16 cellular contexts compared by ENCODE assay signal in the genomic region with DNA sequence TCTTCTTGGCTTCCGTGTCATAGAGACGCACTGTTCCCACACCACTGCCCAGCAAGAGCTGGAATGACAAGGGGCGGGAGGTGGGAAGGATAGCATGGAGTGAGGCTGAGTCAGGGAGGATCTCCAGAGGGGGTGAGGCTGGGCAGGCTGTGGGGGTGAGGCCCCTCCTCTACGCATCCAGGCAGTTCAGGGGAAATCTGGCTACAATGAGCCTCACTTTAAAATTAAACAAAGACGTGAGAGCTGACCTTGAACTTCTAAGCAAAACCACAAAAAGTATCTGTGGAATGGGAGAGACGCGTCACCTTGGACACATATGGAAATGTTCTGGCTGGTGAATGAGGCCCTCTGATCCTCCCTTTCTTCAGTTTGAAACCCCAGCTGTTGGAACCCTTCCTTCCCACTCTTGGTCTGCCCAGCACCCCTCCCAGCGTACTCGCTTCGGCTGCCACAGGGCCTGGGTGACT. TPM values are rescaled to one million over a fixed set of nuclear protein-coding genes. Genes with fewer than 3 reads are reported as not detected.
DNase-seq lines count a peak whose midpoint lies in the region; ATAC-seq and TF ChIP-seq lines count a peak whose summit lies in the region.
"Had no signal": no experiment of that assay in that cellular context is flagged by ENCODE, and none has a peak within 500 bp of the region (broad histone marks: within the 10 kb centered on the region; RNA-seq: fewer than 3 reads in every experiment).

No MANE protein-coding gene starts in this region.

- no peak overlapping the region for H3K4me3 ChIP-seq in RWPE2 (ENCODE audit: severe bottlenecking)
- H3K4me3 ChIP-seq: left lung, PC-9 had no signal

- TF ChIP-seq CTCF in RWPE2 (IDR thresholded peaks at IDR 0.05; ENCODE audit: poor library complexity, severe bottlenecking) (no peak), osteocyte (IDR thresholded peaks at IDR 0.05) (no peak)

- H3K4me3 Mint-ChIP-seq in osteocyte (ENCODE audit: unreplicated experiment): no peak overlapping the region
- H3K4me3 Mint-ChIP-seq: activated T-cell treated with anti-CD3 and anti-CD28 coated beads, Interleukin-2, amount 50 U/mL, for 72 hours; central memory CD8-positive, alpha-beta T cell; neural crest cell had no signal

- H3K4me1 ChIP-seq in RWPE2 (ENCODE audit: insufficient read depth, poor library complexity, severe bottlenecking): peaks cover 13% of the 10 kb centered on the region
- H3K4me1 ChIP-seq: left lung had no signal

- peak overlapping the region; percentile 45 for H3K27ac Mint-ChIP-seq in osteocyte (ENCODE audit: unreplicated experiment)
- H3K27ac Mint-ChIP-seq: activated T-cell treated with anti-CD3 and anti-CD28 coated beads, Interleukin-2, amount 50 U/mL, for 72 hours had no signal

- H3K4me1 Mint-ChIP-seq in osteocyte (ENCODE audit: unreplicated experiment): peaks cover 20% of the 10 kb centered on the region
- H3K4me1 Mint-ChIP-seq: central memory CD8-positive, alpha-beta T cell; neural crest cell had no signal

- peaks cover 56% of the 10 kb centered on the region for H3K36me3 Mint-ChIP-seq in osteocyte (ENCODE audit: unreplicated experiment)

- H3K9me3 ChIP-seq in RWPE2 (ENCODE audit: severe bottlenecking): no peaks in the 10 kb centered on the region
- H3K9me3 ChIP-seq: left lung had no signal

- H3K27me3 ChIP-seq in RWPE2 (ENCODE audit: insufficient read depth, poor library complexity, severe bottlenecking): no peaks in the 10 kb centered on the region
- H3K27me3 ChIP-seq: left lung had no signal

- H3K27ac ChIP-seq in RWPE2 (ENCODE audit: poor library complexity, severe bottlenecking) (peak overlapping the region; percentile 9), epithelial cell of prostate (peak overlapping the region; percentile 57)
- H3K27ac ChIP-seq: left lung, PC-9, VCaP had no signal

- DNase-seq in Daoy (ENCODE audit: low read depth) (peak; percentile 63), RWPE2 (ENCODE audit: low spot score) (no peak), epithelial cell of prostate (ENCODE audit: low read depth, low spot score) (no peak), osteocyte (ENCODE audit: extremely low spot score, unreplicated experiment) (no peak), RKO (ENCODE audit: low spot score) (no peak), HuH-7 (ENCODE audit: low spot score) (no peak)
- DNase-seq: activated T-cell treated with anti-CD3 and anti-CD28 coated beads, Interleukin-2, amount 50 U/mL, for 72 hours; left lung; NCI-H187 treated with DMSO at 0.1 percent for 48 hours; PC-9; stimulated activated CD4-positive, alpha-beta T cell treated with anti-CD3 and anti-CD28 coated beads, Interleukin-15, amount 100 ng/mL, for 24 hours had no signal

- H3K36me3 ChIP-seq in RWPE2 (ENCODE audit: low read depth): peaks cover 61% of the 10 kb centered on the region

- ATAC-seq in RWPE2 (ENCODE audit: low read depth) (peak; percentile 53; the same call in 1 of the 3 replicates), GM21619 (IDR thresholded peaks at IDR 0.05; ENCODE audit: unreplicated experiment) (no peak), GM21529 (IDR thresholded peaks at IDR 0.05; ENCODE audit: unreplicated experiment) (no peak)
- ATAC-seq: activated T-cell treated with anti-CD3 and anti-CD28 coated beads, Interleukin-2, amount 50 U/mL, for 72 hours; left lung had no signal

- no peaks in the 10 kb centered on the region for H3K27me3 Mint-ChIP-seq in osteocyte (ENCODE audit: unreplicated experiment)
- H3K27me3 Mint-ChIP-seq: central memory CD8-positive, alpha-beta T cell had no signal

- no peaks in the 10 kb centered on the region for H3K9me3 Mint-ChIP-seq in osteocyte (ENCODE audit: unreplicated experiment)
- H3K9me3 Mint-ChIP-seq: activated T-cell treated with anti-CD3 and anti-CD28 coated beads, Interleukin-2, amount 50 U/mL, for 72 hours; central memory CD8-positive, alpha-beta T cell; neural crest cell had no signal

RNA-seq across cellular contexts. Expression of gene WDR91, which starts 17.7 kb away (rescaled TPM):
- 3.7 and 16.8 TPM in 2 replicates for total RNA-seq in Daoy (2014; rRNA removed; shearing (Covaris generic))
- 10.8 and 11.1 TPM in 2 replicates for total RNA-seq in osteocyte

RNA-seq across cellular contexts. Expression of gene CYREN, which starts 23.1 kb away (rescaled TPM):
- total RNA-seq in Daoy (2014; rRNA removed; shearing (Covaris generic)): 54.7 and 58.7 TPM in 2 replicates
- total RNA-seq in osteocyte: 38.6 and 39.1 TPM in 2 replicates

RNA-seq across cellular contexts. Expression of gene STRA8, which starts 40.0 kb away (rescaled TPM):
- not detected in 2 replicates for total RNA-seq in Daoy (2014; rRNA removed; shearing (Covaris generic))
- total RNA-seq in osteocyte: not detected in 2 replicates
- total RNA-seq: activated T-cell treated with anti-CD3 and anti-CD28 coated beads, Interleukin-2, amount 50 U/mL, for 72 hours; left lung; neural crest cell; PC-9 had no signal

RNA-seq across cellular contexts. Expression of gene TMEM140, which starts 45.8 kb away (rescaled TPM):
- 0.48 and 1.2 TPM in 2 replicates for total RNA-seq in Daoy (2014; rRNA removed; shearing (Covaris generic))
- total RNA-seq in osteocyte: 0.18 TPM in 1 of 2 replicates, not detected in the other
